Comparison of ENCODE assay signal across 8 cellular contexts in the genomic region with DNA sequence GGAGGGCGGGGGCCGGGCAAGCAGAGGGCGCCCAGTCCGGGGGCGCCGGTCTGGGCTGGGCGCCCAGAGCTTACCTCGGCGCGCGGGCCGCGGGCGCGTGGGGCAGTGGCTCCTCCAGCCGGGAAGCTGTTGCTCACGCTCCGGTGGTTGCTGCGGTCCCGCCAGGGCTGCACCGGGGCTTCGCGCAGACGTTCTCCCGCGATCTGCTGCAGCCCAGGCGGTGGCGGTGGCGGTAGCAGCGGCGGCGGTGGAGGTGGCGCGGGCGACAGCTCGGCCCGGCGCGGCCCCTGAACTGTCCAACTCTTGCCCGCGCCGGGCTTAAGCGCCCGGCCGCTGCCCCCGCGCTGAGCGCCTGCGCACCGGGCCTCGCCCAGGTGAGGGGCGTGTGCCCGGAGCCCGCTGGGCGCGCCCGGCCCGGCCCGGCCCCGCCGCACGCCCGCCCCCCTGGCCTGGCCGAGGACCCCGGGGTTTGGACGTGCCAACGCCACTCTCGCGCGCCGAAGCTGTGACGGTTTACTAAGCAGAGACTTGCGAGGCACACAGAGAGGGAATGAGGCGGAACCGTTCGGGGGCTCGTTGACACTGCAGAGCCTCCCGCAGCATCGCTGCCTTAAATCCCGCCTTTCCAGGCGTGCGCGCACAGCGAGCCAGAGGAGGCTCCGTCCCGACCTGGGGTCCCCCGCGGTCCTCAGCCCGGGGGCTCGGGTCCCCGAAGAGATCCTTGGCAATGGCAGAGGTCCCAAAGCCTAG. TPM values are rescaled to one million over a fixed set of nuclear protein-coding genes. Genes with fewer than 3 reads are reported as not detected.
DNase-seq lines count a peak whose midpoint lies in the region; ATAC-seq and TF ChIP-seq lines count a peak whose summit lies in the region.

TSS of gene ZNF385B (minus strand) at position 586 of the 750 bp plus-strand sequence.

- DNase-seq in DMS53 (lab: John Stamatoyannopoulos, UW), result peak; percentile 71
- peak; percentile 16 for DNase-seq in NCI-H1694 (lab: John Stamatoyannopoulos, UW)
- peak in 3 of 4 donors; percentile 16 to 43 (median 19) for DNase-seq in body of pancreas
- DNase-seq in iris pigment epithelial cell (ENCODE audit: low read depth), result peak; percentile 14
- no peak for DNase-seq in kidney glomerular epithelial cell (lab: John Stamatoyannopoulos, UW)
- no peak for DNase-seq in HCEC 1CT

- H3K9me3 ChIP-seq in body of pancreas, result no peaks in the 10 kb centered on the region

- intact Hi-C loops in body of pancreas (cut with DNase I), result no loop called here

- peaks cover 13% of the 10 kb centered on the region for H3K4me1 ChIP-seq in body of pancreas

- no peak for TF ChIP-seq CTCF in body of pancreas (IDR thresholded peaks at IDR 0.05)

- H3K27ac Mint-ChIP-seq in stimulated activated naive CD8-positive, alpha-beta T cell treated with anti-CD3 and anti-CD28 coated beads, Interleukin-15, Interleukin-2, amounts not matched to agents 100 ng/mL and 50 ng/mL, for 24 hours, result no peak within 1 kb of the TSS

- peaks cover 68% of the 10 kb centered on the region for H3K27me3 Mint-ChIP-seq in stimulated activated naive CD8-positive, alpha-beta T cell treated with anti-CD3 and anti-CD28 coated beads, Interleukin-15, Interleukin-2, amounts not matched to agents 100 ng/mL and 50 ng/mL, for 24 hours

- 0% methylated on average over 87 of the region's 91 CpGs; no CpG with 5 or more reads in 1 of the 2 donors for WGBS in body of pancreas, 2 donors

- peak within 1 kb of the TSS in 1 of 2 donors; percentile 17 for H3K4me3 ChIP-seq in body of pancreas

- no peaks in the 10 kb centered on the region for H3K9me3 Mint-ChIP-seq in stimulated activated naive CD8-positive, alpha-beta T cell treated with anti-CD3 and anti-CD28 coated beads, Interleukin-15, Interleukin-2, amounts not matched to agents 100 ng/mL and 50 ng/mL, for 24 hours

- no peak for TF ChIP-seq POLR2A in body of pancreas (IDR thresholded peaks at IDR 0.05)

- H3K27ac ChIP-seq in body of pancreas, result no peak within 1 kb of the TSS

- H3K4me1 Mint-ChIP-seq in stimulated activated naive CD8-positive, alpha-beta T cell treated with anti-CD3 and anti-CD28 coated beads, Interleukin-15, Interleukin-2, amounts not matched to agents 100 ng/mL and 50 ng/mL, for 24 hours (ENCODE audit: low read depth), result peaks cover 8% of the 10 kb centered on the region

- H3K36me3 Mint-ChIP-seq in stimulated activated naive CD8-positive, alpha-beta T cell treated with anti-CD3 and anti-CD28 coated beads, Interleukin-15, Interleukin-2, amounts not matched to agents 100 ng/mL and 50 ng/mL, for 24 hours (ENCODE audit: low read depth), result no peaks in the 10 kb centered on the region

- H3K27me3 ChIP-seq in body of pancreas, result no peaks in the 10 kb centered on the region

- peak within 1 kb of the TSS; percentile 15 for H3K4me3 Mint-ChIP-seq in stimulated activated naive CD8-positive, alpha-beta T cell treated with anti-CD3 and anti-CD28 coated beads, Interleukin-15, Interleukin-2, amounts not matched to agents 100 ng/mL and 50 ng/mL, for 24 hours

- no peaks in the 10 kb centered on the region for H3K36me3 ChIP-seq in body of pancreas (replicated peaks in 1 of 2; ENCODE audit: insufficient read depth in 1 of 2, low read depth in 2 of 2)

- ATAC-seq in GM21390 (IDR thresholded peaks at IDR 0.05; ENCODE audit: unreplicated experiment) (peak; percentile 51), body of pancreas (peak; percentile 72)

RNA-seq across cellular contexts. Expression of gene ZNF385B, which starts in this region (rescaled TPM):
- total RNA-seq in body of pancreas, result under 1 TPM in 1 of 2 donors, not detected in 1; under 0.01 TPM

Comparison
In these comparisons a context has a peak if more than half of its experiments do, and no peak if none do; other contexts are left out.
1. Peak in DNase-seq and ATAC-seq in body of pancreas; RNA of the gene not detected or under 1 TPM.
2. DNase-seq: peak in DMS53 (single experiment), NCI-H1694 (single experiment) and iris pigment epithelial cell (single experiment); none in kidney glomerular epithelial cell (single experiment) and HCEC 1CT (single experiment).